23 cellular contexts compared by ENCODE assay signal in the genomic region with DNA sequence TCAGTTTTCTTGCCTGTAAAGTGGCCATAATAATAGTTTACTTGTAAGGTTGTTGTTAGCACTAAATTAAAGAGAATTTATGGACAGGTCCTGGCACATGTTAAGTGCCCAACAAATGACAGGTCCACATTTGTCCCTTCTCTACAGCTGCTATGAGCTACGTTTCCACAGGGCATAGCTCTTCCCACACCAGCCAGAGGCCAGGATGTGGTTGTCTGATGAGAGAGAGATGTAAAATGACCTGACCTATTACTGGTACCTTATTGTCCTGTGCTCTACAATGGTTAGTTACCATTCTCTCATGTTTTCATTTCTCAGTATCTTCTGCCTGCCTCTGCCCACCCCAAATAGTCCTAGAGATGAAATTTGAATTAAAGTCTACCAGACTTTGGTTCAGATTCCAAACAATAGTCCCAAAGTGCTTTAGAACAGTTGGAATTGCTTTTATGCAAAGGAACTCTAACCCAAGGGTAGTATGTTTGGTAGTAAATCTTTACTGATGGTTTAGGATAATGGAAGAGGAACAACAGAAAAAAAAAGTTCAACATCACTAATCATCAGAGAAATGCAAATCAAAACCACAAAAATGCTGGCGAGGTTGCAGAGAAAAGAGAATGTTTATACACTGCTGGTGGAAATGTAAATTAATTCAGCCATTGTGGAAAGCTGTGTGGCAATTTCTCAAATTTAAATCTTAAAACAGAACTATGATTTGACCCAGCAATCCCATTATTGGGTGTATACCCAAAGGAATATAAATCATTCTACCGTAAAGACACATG. TPM values are rescaled to one million over a fixed set of nuclear protein-coding genes. Genes with fewer than 3 reads are reported as not detected.
"Had no signal": no experiment of that assay in that cellular context is flagged by ENCODE, and none has a peak within 500 bp of the region (broad histone marks: within the 10 kb centered on the region; RNA-seq: fewer than 3 reads in every experiment).

No MANE protein-coding gene starts in this region.

- DNase-seq: activated B cell treated with CpG ODN at 0.5 μM for 24 hours; activated CD4-positive, alpha-beta T cell treated with anti-CD3 and anti-CD28 coated beads, Interleukin-2, amount 10 ng/mL, durations not matched to agents 24 days and 14 days; activated CD8-positive, alpha-beta memory T cell treated with anti-CD3 and anti-CD28 coated beads, Interleukin-2, amount 50 U/mL, for 4 hours; activated CD8-positive, alpha-beta T cell treated with anti-CD3 and anti-CD28 coated beads, Interleukin-2, amount 10 ng/mL, durations not matched to agents 7 days and 5 days; activated effector memory CD4-positive, alpha-beta T cell treated with anti-CD3 and anti-CD28 coated beads, Interleukin-2, amount 50 U/mL, for 16 hours; activated T-cell treated with anti-CD3 and anti-CD28 coated beads, Interleukin-2, amount 50 U/mL, for 48 hours; endodermal cell; foreskin keratinocyte; glutamatergic neuron; immature natural killer cell; mesendoderm; nucleus accumbens; posterior cingulate gyrus; right cardiac atrium; stimulated activated CD4-positive, alpha-beta T cell treated with anti-CD3 and anti-CD28 coated beads, Interleukin-15, amount 100 ng/mL, for 24 hours; stimulated activated CD4-positive, alpha-beta T cell treated with anti-CD3 and anti-CD28 coated beads, Interleukin-4, amount 100 ng/mL, for 1 hour; stimulated activated naive B cell treated with anti-CD40 and anti-IgM and Interleukin-4, amounts not matched to agents 10 μg/mL and 1 μg/mL and 100 μg/mL, for 72 hours; tibial artery; uterus had no signal

- ATAC-seq: activated CD8-positive, alpha-beta T cell treated with anti-CD3 and anti-CD28 coated beads, Interleukin-2, amount 10 ng/mL, durations not matched to agents 7 days and 5 days; foreskin keratinocyte; right cardiac atrium; stimulated activated naive B cell treated with anti-CD40 and anti-IgM and Interleukin-4, amounts not matched to agents 10 μg/mL and 1 μg/mL and 100 μg/mL, for 72 hours had no signal

- H3K27ac Mint-ChIP-seq: activated B cell treated with CpG ODN at 0.5 μM for 24 hours; activated CD4-positive, alpha-beta T cell treated with anti-CD3 and anti-CD28 coated beads, Interleukin-2, amount 10 ng/mL, durations not matched to agents 24 days and 14 days; activated CD8-positive, alpha-beta T cell treated with anti-CD3 and anti-CD28 coated beads, Interleukin-2, amount 10 ng/mL, durations not matched to agents 7 days and 5 days; activated naive CD8-positive, alpha-beta T cell; endodermal cell; immature natural killer cell; nephron; stimulated activated naive B cell treated with anti-CD40 and anti-IgM and Interleukin-4, amounts not matched to agents 10 μg/mL and 1 μg/mL and 100 μg/mL, for 72 hours; T-helper 2 cell treated with Interferon-gamma antibody and Interleukin-4, amounts not matched to agents 5 μg/mL and 100 μg/mL, for 36 hours had no signal

- H3K9me3 Mint-ChIP-seq: activated B cell treated with CpG ODN at 0.5 μM for 24 hours; activated CD4-positive, alpha-beta T cell treated with anti-CD3 and anti-CD28 coated beads, Interleukin-2, amount 10 ng/mL, durations not matched to agents 24 days and 14 days; endodermal cell; nephron; T-helper 2 cell treated with Interferon-gamma antibody and Interleukin-4, amounts not matched to agents 5 μg/mL and 100 μg/mL, for 36 hours had no signal

- H3K27me3 Mint-ChIP-seq: activated B cell treated with CpG ODN at 0.5 μM for 24 hours; stimulated activated naive B cell treated with anti-CD40 and anti-IgM and Interleukin-4, amounts not matched to agents 10 μg/mL and 1 μg/mL and 100 μg/mL, for 72 hours had no signal

- H3K4me3 Mint-ChIP-seq: activated B cell treated with CpG ODN at 0.5 μM for 24 hours; activated CD4-positive, alpha-beta T cell treated with anti-CD3 and anti-CD28 coated beads, Interleukin-2, amount 10 ng/mL, durations not matched to agents 24 days and 14 days; activated CD8-positive, alpha-beta T cell treated with anti-CD3 and anti-CD28 coated beads, Interleukin-2, amount 10 ng/mL, durations not matched to agents 7 days and 5 days; activated naive CD8-positive, alpha-beta T cell; endodermal cell; immature natural killer cell; nephron; stimulated activated naive B cell treated with anti-CD40 and anti-IgM and Interleukin-4, amounts not matched to agents 10 μg/mL and 1 μg/mL and 100 μg/mL, for 72 hours; T-helper 2 cell treated with Interferon-gamma antibody and Interleukin-4, amounts not matched to agents 5 μg/mL and 100 μg/mL, for 36 hours had no signal

- H3K4me1 Mint-ChIP-seq: activated B cell treated with CpG ODN at 0.5 μM for 24 hours; activated CD4-positive, alpha-beta T cell treated with anti-CD3 and anti-CD28 coated beads, Interleukin-2, amount 10 ng/mL, durations not matched to agents 24 days and 14 days; endodermal cell; immature natural killer cell; nephron; stimulated activated naive B cell treated with anti-CD40 and anti-IgM and Interleukin-4, amounts not matched to agents 10 μg/mL and 1 μg/mL and 100 μg/mL, for 72 hours had no signal

RNA-seq across cellular contexts. Expression of gene ANKFN1, which starts 57.1 kb away (rescaled TPM):
- total RNA-seq: activated B cell treated with CpG ODN at 0.5 μM for 24 hours; activated CD4-positive, alpha-beta T cell treated with anti-CD3 and anti-CD28 coated beads, Interleukin-2, amount 10 ng/mL, durations not matched to agents 24 days and 14 days; activated CD8-positive, alpha-beta T cell treated with anti-CD3 and anti-CD28 coated beads, Interleukin-2, amount 10 ng/mL, durations not matched to agents 7 days and 5 days; dermis microvascular lymphatic vessel endothelial cell; endodermal cell; foreskin keratinocyte had no signal
